15 cellular contexts compared by ENCODE assay signal in the genomic region with DNA sequence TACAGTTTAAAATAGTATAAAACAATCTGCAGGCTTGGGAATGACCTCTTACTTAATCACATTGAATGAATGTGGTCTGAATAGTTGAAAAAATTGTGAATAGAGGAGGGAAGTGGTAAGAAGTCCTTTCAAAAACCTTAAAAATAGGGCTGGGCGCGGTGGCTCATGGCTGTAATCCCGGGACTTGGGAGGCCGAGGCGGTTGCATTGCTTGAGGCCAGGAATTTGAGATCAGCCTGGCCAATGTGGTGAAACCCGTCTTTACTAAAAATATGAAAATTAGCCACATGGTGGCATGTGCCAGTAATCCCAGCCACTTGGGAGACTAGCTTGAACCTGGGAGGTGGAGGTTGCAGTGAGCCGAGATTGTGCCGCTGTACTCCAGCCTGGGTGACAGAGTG. TPM values are rescaled to one million over a fixed set of nuclear protein-coding genes. Genes with fewer than 3 reads are reported as not detected.
A peak's percentile ranks its signal among the peaks of the same experiment; 100 is the strongest.
DNase-seq lines count a peak whose midpoint lies in the region; ATAC-seq and TF ChIP-seq lines count a peak whose summit lies in the region.
"Had no signal": no experiment of that assay in that cellular context is flagged by ENCODE, and none has a peak within 500 bp of the region (broad histone marks: within the 10 kb centered on the region; RNA-seq: fewer than 3 reads in every experiment).

No MANE protein-coding gene starts in this region.

- no peaks in the 10 kb centered on the region for H3K27me3 ChIP-seq in trophoblast cell (ENCODE audit: insufficient read depth, low read length)
- H3K27me3 ChIP-seq: SJSA1 had no signal

- H3K14ac ChIP-seq in trophoblast cell (ENCODE audit: low read length) = no peak overlapping the region

- no peak overlapping the region for H4K12ac ChIP-seq in trophoblast cell (ENCODE audit: low read depth, low read length)

- H2AFZ ChIP-seq in trophoblast cell (ENCODE audit: insufficient read depth, low read length, poor library complexity) = no peak overlapping the region

- no peak overlapping the region for H4K91ac ChIP-seq in trophoblast cell (ENCODE audit: low read depth, low read length)

- H4K8ac ChIP-seq in trophoblast cell (ENCODE audit: low read depth, low read length) = no peak overlapping the region

- no peak overlapping the region for H3K4me2 ChIP-seq in trophoblast cell (ENCODE audit: low read length)

- H2BK12ac ChIP-seq in trophoblast cell (ENCODE audit: low read length) = no peak overlapping the region

- no peak overlapping the region for H3K4ac ChIP-seq in trophoblast cell (ENCODE audit: low read depth, low read length)

- no peak overlapping the region for H3K4me3 ChIP-seq in trophoblast cell (ENCODE audit: low read depth, low read length)
- H3K4me3 ChIP-seq: SJSA1 had no signal

- no peak overlapping the region for H3K23ac ChIP-seq in trophoblast cell (ENCODE audit: low read length)

- H3K36me3 ChIP-seq in trophoblast cell (ENCODE audit: control insufficient read depth in 1 of 2, insufficient read depth in 2 of 2, low read length in 2 of 2) = no peaks in the 10 kb centered on the region
- H3K36me3 ChIP-seq: SJSA1 had no signal

- POLR2A ChIA-PET in RWPE1 (lab: Yijun Ruan, JAX; ENCODE audit: low non-redundant PET) = no interaction called here

- H3K79me2 ChIP-seq in trophoblast cell (ENCODE audit: control insufficient read depth, insufficient read depth, low read length, poor library complexity) = no peaks in the 10 kb centered on the region

- no peak overlapping the region for H3K18ac ChIP-seq in trophoblast cell (ENCODE audit: low read length)

- H3K9me3 ChIP-seq in trophoblast cell (ENCODE audit: insufficient read depth, low read depth, low read length) = no peaks in the 10 kb centered on the region
- H3K9me3 ChIP-seq: SJSA1 had no signal

- DNase-seq in H4 (ENCODE audit: low spot score) (peak; percentile 7), RWPE1 (ENCODE audit: low spot score) (no peak), fibroblast of gingiva (ENCODE audit: low read depth) (peak; percentile 81), trophoblast cell (peak; percentile 79 to 88), NOMO-1 treated with DMSO at 0.1 percent for 48 hours (lab: John Stamatoyannopoulos, UW; ENCODE audit: unreplicated experiment) (no peak), DMS53 treated with DMSO at 0.1 percent for 48 hours (lab: John Stamatoyannopoulos, UW; ENCODE audit: unreplicated experiment) (no peak)
- DNase-seq: CD8-positive, alpha-beta memory T cell; GF-D8; KG1; NCI-H1417; NCI-H2029; NCI-H510A treated with DMSO at 0.1 percent for 48 hours had no signal

- H2AK5ac ChIP-seq in trophoblast cell (ENCODE audit: low read length) = no peak overlapping the region

- TF ChIP-seq CTCF in RWPE1 (conservative IDR thresholded peaks at IDR 0.05; ENCODE audit: low read depth) = no peak

- H2BK120ac ChIP-seq in trophoblast cell (ENCODE audit: insufficient read depth, low read length, poor library complexity) = no peak overlapping the region

- H3K27ac ChIP-seq in RWPE1 (peak overlapping the region; percentile 42; the same call in 1 of the 2 replicates), trophoblast cell (ENCODE audit: low read depth, low read length) (no peak overlapping the region)
- H3K27ac ChIP-seq: SJSA1 had no signal

- no peak overlapping the region for H3K9ac ChIP-seq in trophoblast cell (ENCODE audit: low read length)

- H3K79me1 ChIP-seq in trophoblast cell (ENCODE audit: low read length) = no peaks in the 10 kb centered on the region

- no peak overlapping the region for H2BK5ac ChIP-seq in trophoblast cell (ENCODE audit: low read depth, low read length, poor library complexity)

- H3K4me1 ChIP-seq in trophoblast cell (ENCODE audit: control insufficient read depth in 1 of 2, insufficient read depth in 2 of 2, low read length in 2 of 2) = no peaks in the 10 kb centered on the region

- no peak for ATAC-seq in HG03108 (IDR thresholded peaks at IDR 0.05; ENCODE audit: unreplicated experiment)
- ATAC-seq: HCT116 had no signal

- CTCF ChIA-PET in RWPE1 (lab: Yijun Ruan, JAX) = no interaction called here

- no CpG with 5 or more reads among the region's 8 CpGs for WGBS in trophoblast cell (ENCODE audit: extremely low coverage, insufficient coverage, insufficient read length)

RNA-seq across cellular contexts. Expression of gene HERC3, which starts 36.5 kb away (rescaled TPM):
- 6.1 and 11.0 TPM in 2 replicates for total RNA-seq in H4 (2014; rRNA removed; shearing (Covaris generic))
- 3.0 and 3.5 TPM in 2 replicates for polyA plus RNA-seq in trophoblast cell (2013)

Comparison
In these comparisons a context has a peak if more than half of its experiments do, and no peak if none do; other contexts are left out.
1. DNase-seq: peak in H4 (single experiment), fibroblast of gingiva (single experiment) and trophoblast cell (2 of 2); none in RWPE1 (single experiment), NOMO-1 treated with DMSO at 0.1 percent for 48 hours (single experiment) and DMS53 treated with DMSO at 0.1 percent for 48 hours (single experiment).